In the genomic region with DNA sequence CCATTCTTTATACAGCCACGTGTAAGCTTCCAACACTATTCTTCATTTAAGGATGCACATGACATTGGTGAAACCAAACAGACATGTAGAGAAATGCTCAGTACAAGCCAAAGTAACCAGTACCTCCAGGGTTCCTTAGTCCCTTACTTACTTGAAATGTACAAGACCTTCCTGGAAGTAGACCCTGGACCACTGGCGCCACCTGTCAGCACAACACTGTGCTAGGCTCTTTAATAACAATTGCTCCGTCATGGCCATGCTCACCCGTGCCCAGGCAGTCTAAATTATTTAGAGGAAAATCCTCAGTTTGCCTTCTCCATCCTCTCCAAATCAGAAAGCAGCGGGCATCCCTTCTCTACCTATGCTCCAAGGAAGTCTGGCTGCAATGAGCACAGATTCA, we compare ENCODE assay signal across 16 cellular contexts. TPM values are rescaled to one million over a fixed set of nuclear protein-coding genes. Genes with fewer than 3 reads are reported as not detected.
A peak's percentile ranks its signal among the peaks of the same experiment; 100 is the strongest.
DNase-seq lines count a peak whose midpoint lies in the region; ATAC-seq, FAIRE-seq and TF ChIP-seq lines count a peak whose summit lies in the region.
"Had no signal": no experiment of that assay in that cellular context is flagged by ENCODE, and none has a peak within 500 bp of the region (broad histone marks: within the 10 kb centered on the region; RNA-seq: fewer than 3 reads in every experiment).

No MANE protein-coding gene starts in this region.

- H3K27me3 ChIP-seq in HepG2 (ENCODE audit: control insufficient read depth in 1 of 2, insufficient read depth in 2 of 2, low read length in 2 of 2), result no peaks in the 10 kb centered on the region
- no peaks in the 10 kb centered on the region for H3K27me3 ChIP-seq in esophagus squamous epithelium
- H3K27me3 ChIP-seq: cardiac muscle cell had no signal

- peak; percentile 45 for DNase-seq in activated naive CD4-positive, alpha-beta T cell treated with anti-CD3 and anti-CD28 coated beads, Interleukin-2, amount 50 U/mL, for 16 hours
- no peak for DNase-seq in activated naive CD4-positive, alpha-beta T cell treated with anti-CD3 and anti-CD28 coated beads, Interleukin-2, amount 10 ng/mL, durations not matched to agents 7 days and 5 days
- DNase-seq in activated CD8-positive, alpha-beta T cell treated with anti-CD3 and anti-CD28 coated beads for 36 hours, result peak; percentile 65
- DNase-seq in HepG2 (ENCODE audit: low spot score), result no peak
- DNase-seq in DMS 273 (lab: John Stamatoyannopoulos, UW; ENCODE audit: unreplicated experiment), result no peak
- DNase-seq in mucosa of descending colon, result no peak
- no peak for DNase-seq in esophagus squamous epithelium (lab: John Stamatoyannopoulos, UW)
- DNase-seq in T-cell, result no peak
- DNase-seq: midbrain, NCI-H1436, NCI-H345, SK-N-SH had no signal

- H3K36me3 ChIP-seq in HepG2 (replicated peaks in 1 of 2; ENCODE audit: control insufficient read depth in 1 of 2, insufficient read depth in 2 of 2, low read length in 2 of 2), result peaks cover 0 to 6% of the 10 kb centered on the region in 2 experiments; a peak in 3 of 5 replicates
- H3K36me3 ChIP-seq in mucosa of descending colon (ENCODE audit: low read depth), result no peaks in the 10 kb centered on the region
- H3K36me3 ChIP-seq in esophagus squamous epithelium, result no peaks in the 10 kb centered on the region
- H3K36me3 ChIP-seq: cardiac muscle cell had no signal

- intact Hi-C loops in activated CD8-positive, alpha-beta T cell treated with anti-CD3 and anti-CD28 coated beads for 36 hours (cut with micrococcal nuclease), result no loop called here
- intact Hi-C loops in HepG2 (cut with micrococcal nuclease; ENCODE audit: unreplicated experiment) (no loop called here), mucosa of descending colon (cut with DNase I, micrococcal nuclease) (no loop called here), esophagus squamous epithelium (cut with DNase I) (no loop called here)

- BruUV-seq in HepG2 (replicated peaks; lab: Mats Ljungman, UMichigan), result no TSS peak

- H3K4me3 Mint-ChIP-seq in activated naive CD4-positive, alpha-beta T cell treated with anti-CD3 and anti-CD28 coated beads, Interleukin-2, amount 10 ng/mL, durations not matched to agents 7 days and 5 days, result no peak overlapping the region
- no peak overlapping the region for H3K4me3 Mint-ChIP-seq in activated CD8-positive, alpha-beta T cell treated with anti-CD3 and anti-CD28 coated beads for 36 hours
- no peak overlapping the region for H3K4me3 Mint-ChIP-seq in T-cell
- H3K4me3 Mint-ChIP-seq: activated naive CD4-positive, alpha-beta T cell treated with anti-CD3 and anti-CD28 coated beads, Interleukin-2, amount 50 U/mL, for 24 hours; stimulated activated naive CD8-positive, alpha-beta T cell treated with anti-CD3 and anti-CD28 coated beads, Interleukin-15, Interleukin-2, amounts not matched to agents 100 ng/mL and 50 ng/mL, for 24 hours had no signal

- POLR2A ChIA-PET in activated CD8-positive, alpha-beta T cell treated with anti-CD3 and anti-CD28 coated beads for 36 hours (lab: Charles Lee), result interaction anchor here (1.2 to 1.4 kb wide), 2 partner anchors 9 to 14 kb away, joined by 3 read pairs; no protein-coding TSS in a partner anchor
- POLR2A ChIA-PET in HepG2 (lab: Yijun Ruan, JAX), result interaction anchor here (1.0 kb wide), 1 partner anchor 52 kb away, joined by 4 read pairs; no protein-coding TSS in a partner anchor
- POLR2A ChIA-PET in T-cell (lab: Charles Lee), result no interaction called here

- H3K4me1 ChIP-seq in HepG2 (ENCODE audit: insufficient read depth, low read length), result peaks cover 50% of the 10 kb centered on the region
- H3K4me1 ChIP-seq in mucosa of descending colon (ENCODE audit: low read depth), result no peaks in the 10 kb centered on the region
- H3K4me1 ChIP-seq in esophagus squamous epithelium, result no peaks in the 10 kb centered on the region

- TF ChIP-seq CTCF in activated CD8-positive, alpha-beta T cell treated with anti-CD3 and anti-CD28 coated beads for 36 hours (IDR thresholded peaks at IDR 0.05), result peak; percentile 22
- peak; percentile 57 for TF ChIP-seq CTCF in HepG2 (CRISPR knock-in tag; IDR thresholded peaks at IDR 0.05)
- no peak for TF ChIP-seq CTCF in mucosa of descending colon (IDR thresholded peaks at IDR 0.05)
- TF ChIP-seq CTCF in esophagus squamous epithelium (IDR thresholded peaks at IDR 0.05), result no peak

- H3K27ac Mint-ChIP-seq in activated naive CD4-positive, alpha-beta T cell treated with anti-CD3 and anti-CD28 coated beads, Interleukin-2, amount 10 ng/mL, durations not matched to agents 7 days and 5 days, result no peak overlapping the region
- H3K27ac Mint-ChIP-seq in activated CD8-positive, alpha-beta T cell treated with anti-CD3 and anti-CD28 coated beads for 36 hours, result no peak overlapping the region
- H3K27ac Mint-ChIP-seq in T-cell, result no peak overlapping the region
- H3K27ac Mint-ChIP-seq: activated naive CD4-positive, alpha-beta T cell treated with anti-CD3 and anti-CD28 coated beads, Interleukin-2, amount 50 U/mL, for 24 hours; stimulated activated naive CD8-positive, alpha-beta T cell treated with anti-CD3 and anti-CD28 coated beads, Interleukin-15, Interleukin-2, amounts not matched to agents 100 ng/mL and 50 ng/mL, for 24 hours had no signal

- ATAC-seq in activated CD8-positive, alpha-beta T cell treated with anti-CD3 and anti-CD28 coated beads for 36 hours, result peak; percentile 47
- ATAC-seq in HepG2 (no peak), mucosa of descending colon (no peak), T-cell (replicated peaks in 1 of 4) (no peak)

- TF ChIP-seq POLR2A in HepG2 (IDR thresholded peaks at IDR 0.05; ENCODE audit: insufficient read depth in 1 of 2, low read depth in 2 of 2, low read length in 2 of 2) (no peak), esophagus squamous epithelium (IDR thresholded peaks at IDR 0.05) (no peak)

- H3K9ac ChIP-seq in HepG2 (ENCODE audit: insufficient read depth, low read depth, low read length), result no peak overlapping the region
- H3K9ac ChIP-seq: SK-N-SH had no signal

- H3K4me2 ChIP-seq in HepG2 (ENCODE audit: low read depth, low read length), result no peak overlapping the region
- H3K4me2 ChIP-seq: SK-N-SH had no signal

- H3K27me3 Mint-ChIP-seq in activated naive CD4-positive, alpha-beta T cell treated with anti-CD3 and anti-CD28 coated beads, Interleukin-2, amount 10 ng/mL, durations not matched to agents 7 days and 5 days, result no peaks in the 10 kb centered on the region
- no peaks in the 10 kb centered on the region for H3K27me3 Mint-ChIP-seq in activated CD8-positive, alpha-beta T cell treated with anti-CD3 and anti-CD28 coated beads for 36 hours
- H3K27me3 Mint-ChIP-seq in T-cell, result no peaks in the 10 kb centered on the region
- H3K27me3 Mint-ChIP-seq: activated naive CD4-positive, alpha-beta T cell treated with anti-CD3 and anti-CD28 coated beads, Interleukin-2, amount 50 U/mL, for 24 hours; stimulated activated naive CD8-positive, alpha-beta T cell treated with anti-CD3 and anti-CD28 coated beads, Interleukin-15, Interleukin-2, amounts not matched to agents 100 ng/mL and 50 ng/mL, for 24 hours had no signal

- no peaks in the 10 kb centered on the region for H3K9me3 Mint-ChIP-seq in activated naive CD4-positive, alpha-beta T cell treated with anti-CD3 and anti-CD28 coated beads, Interleukin-2, amount 10 ng/mL, durations not matched to agents 7 days and 5 days
- H3K9me3 Mint-ChIP-seq in activated CD8-positive, alpha-beta T cell treated with anti-CD3 and anti-CD28 coated beads for 36 hours, result no peaks in the 10 kb centered on the region
- H3K9me3 Mint-ChIP-seq in T-cell, result peaks cover 0 to 4% (median 0%) of the 10 kb centered on the region in 3 donors
- H3K9me3 Mint-ChIP-seq: activated naive CD4-positive, alpha-beta T cell treated with anti-CD3 and anti-CD28 coated beads, Interleukin-2, amount 50 U/mL, for 24 hours; stimulated activated naive CD8-positive, alpha-beta T cell treated with anti-CD3 and anti-CD28 coated beads, Interleukin-15, Interleukin-2, amounts not matched to agents 100 ng/mL and 50 ng/mL, for 24 hours had no signal

- H3K27ac ChIP-seq in HepG2 (ENCODE audit: extremely low read length, insufficient read depth, low read length) (no peak overlapping the region), esophagus squamous epithelium (no peak overlapping the region)
- H3K27ac ChIP-seq: cardiac muscle cell had no signal

- H2AFZ ChIP-seq in HepG2 (ENCODE audit: low read length), result no peak overlapping the region

- CTCF ChIA-PET in activated naive CD4-positive, alpha-beta T cell treated with anti-CD3 and anti-CD28 coated beads, Interleukin-2, amount 10 ng/mL, durations not matched to agents 7 days and 5 days (lab: Charles Lee), result interaction anchor here (0.5 to 1.5 kb wide), 5 partner anchors 18 to 1980 kb away, joined by 3 to 4 read pairs (median 3); no protein-coding TSS in a partner anchor
- CTCF ChIA-PET in activated CD8-positive, alpha-beta T cell treated with anti-CD3 and anti-CD28 coated beads for 36 hours (lab: Charles Lee), result interaction anchor here (0.8 to 2.4 kb wide), 10 partner anchors 10 to 674 kb away, joined by 3 to 11 read pairs (median 4); no protein-coding TSS in a partner anchor
- CTCF ChIA-PET in HepG2 (lab: Yijun Ruan, JAX; ENCODE audit: low intra/inter-chr PET ratio, low total read pairs) (no interaction called here), T-cell (lab: Charles Lee) (interaction anchor here in 1 of 2 donors (0.9 kb wide), 1 partner anchor 9 kb away, joined by 5 read pairs; no protein-coding TSS in a partner anchor)

- TF ChIP-seq RAD21 in HepG2 (CRISPR knock-in tag; IDR thresholded peaks at IDR 0.05), result no peak

- H3K36me3 Mint-ChIP-seq in activated naive CD4-positive, alpha-beta T cell treated with anti-CD3 and anti-CD28 coated beads, Interleukin-2, amount 10 ng/mL, durations not matched to agents 7 days and 5 days, result no peaks in the 10 kb centered on the region
- peaks cover 10% of the 10 kb centered on the region for H3K36me3 Mint-ChIP-seq in activated CD8-positive, alpha-beta T cell treated with anti-CD3 and anti-CD28 coated beads for 36 hours (ENCODE audit: low read depth)
- no peaks in the 10 kb centered on the region for H3K36me3 Mint-ChIP-seq in T-cell

- H3K4me3 ChIP-seq in HepG2 (replicated peaks in 1 of 3; ENCODE audit: insufficient read depth in 1 of 3, low read depth in 2 of 3, low read length in 3 of 3), result no peak overlapping the region
- H3K4me3 ChIP-seq in mucosa of descending colon, result no peak overlapping the region
- no peak overlapping the region for H3K4me3 ChIP-seq in esophagus squamous epithelium
- H3K4me3 ChIP-seq: cardiac muscle cell had no signal

- no peaks in the 10 kb centered on the region for H3K4me1 Mint-ChIP-seq in activated naive CD4-positive, alpha-beta T cell treated with anti-CD3 and anti-CD28 coated beads, Interleukin-2, amount 10 ng/mL, durations not matched to agents 7 days and 5 days
- H3K4me1 Mint-ChIP-seq in activated CD8-positive, alpha-beta T cell treated with anti-CD3 and anti-CD28 coated beads for 36 hours (ENCODE audit: low read depth), result peaks cover 6% of the 10 kb centered on the region
- peaks cover 0 to 7% (median 2%) of the 10 kb centered on the region in 3 donors for H3K4me1 Mint-ChIP-seq in T-cell

- H4K20me1 ChIP-seq in HepG2 (ENCODE audit: insufficient read depth, low read length), result no peaks in the 10 kb centered on the region

- FAIRE-seq in HepG2 (lab: Jason Lieb, UNC), result no peak
- FAIRE-seq: G401.6 had no signal

- TF ChIP-seq EP300 in HepG2 (IDR thresholded peaks at IDR 0.05; ENCODE audit: low read depth in 2 of 2, low read length in 2 of 2) (no peak), HepG2 (CRISPR knock-in tag; IDR thresholded peaks at IDR 0.05; ENCODE audit: borderline replicate concordance) (no peak)

- peaks cover 6% of the 10 kb centered on the region for H3K79me2 ChIP-seq in HepG2 (ENCODE audit: insufficient read depth, low read length)

- 93% methylated on average over 5 of the region's 5 CpGs for WGBS in HepG2 (ENCODE audit: low lambda C conversion rate)
- WGBS in esophagus squamous epithelium, 2 donors, result 80 to 92% methylated on average over 3 to 4 of the region's 5 CpGs

- in situ Hi-C loops in HepG2 (cut with HindIII; ENCODE audit: extremely low pct_ligation_motif_present, low pct_unique_long_range_greater_than_20kb), result no loop called here

- H3K9me3 ChIP-seq in HepG2 (ENCODE audit: low read length) (no peaks in the 10 kb centered on the region), mucosa of descending colon (no peaks in the 10 kb centered on the region), esophagus squamous epithelium (no peaks in the 10 kb centered on the region)
- H3K9me3 ChIP-seq: SK-N-SH had no signal

RNA-seq across cellular contexts. Expression of gene ADGRA3, which starts 52.7 kb away (rescaled TPM):
- total RNA-seq in activated CD8-positive, alpha-beta T cell treated with anti-CD3 and anti-CD28 coated beads for 36 hours, result 10 to 100 TPM; 12.9 to 13.2 TPM
- 29.6 and 40.8 TPM in 2 replicates for total RNA-seq in HepG2 (2016; rRNA removed; fragmentation: Illumina TruSeq; extraction: Trizol)
- total RNA-seq in HepG2 (2016; cell fraction: cytosol; rRNA removed; fragmentation: Illumina TruSeq; extraction: Trizol; ENCODE audit: low read depth), result 22.0 and 26.3 TPM in 2 replicates
- 28.7 and 37.1 TPM in 2 replicates for total RNA-seq in HepG2 (2016; cell fraction: insoluble cytoplasmic fraction; rRNA removed; fragmentation: Illumina TruSeq; extraction: Trizol)
- total RNA-seq in HepG2 (2016; cell fraction: membrane; rRNA removed; fragmentation: Illumina TruSeq; extraction: Trizol), result 28.2 and 31.1 TPM in 2 replicates
- 90.9 and 93.4 TPM in 2 replicates for total RNA-seq in HepG2 (2016; cell fraction: nucleus; rRNA removed; fragmentation: Illumina TruSeq; extraction: Trizol)
- 32.2 and 34.8 TPM in 2 replicates for polyA plus RNA-seq in HepG2 (2011; rRNA removed)
- polyA plus RNA-seq in HepG2 (2011; cell fraction: cytosol; rRNA removed), result 17.7 and 29.2 TPM in 2 replicates
- polyA plus RNA-seq in HepG2 (2011; cell fraction: nucleus; rRNA removed), result 41.4 and 54.6 TPM in 2 replicates
- 38.8 and 45.2 TPM in 2 replicates for polyA plus RNA-seq in HepG2 (2012)
- polyA plus RNA-seq in HepG2 (2016; cell fraction: cytosol; fragmentation: Illumina TruSeq; extraction: Trizol; ENCODE audit: low read depth), result 4.8 TPM in 2 replicates
- 26.1 and 28.8 TPM in 2 replicates for polyA plus RNA-seq in HepG2 (2016; cell fraction: insoluble cytoplasmic fraction; fragmentation: Illumina TruSeq; extraction: Trizol; ENCODE audit: low read depth)
- polyA plus RNA-seq in HepG2 (2016; cell fraction: membrane; fragmentation: Illumina TruSeq; extraction: Trizol; ENCODE audit: low read depth), result 13.9 and 15.0 TPM in 2 replicates
- polyA plus RNA-seq in HepG2 (2016; cell fraction: nucleus; fragmentation: Illumina TruSeq; extraction: Trizol; ENCODE audit: insufficient read depth, low read depth), result 95.4 and 101 TPM in 2 replicates
- polyA minus RNA-seq in HepG2 (2011; rRNA and poly(A)+ RNA removed; ENCODE audit: low replicate concordance), result 50.6 and 153 TPM in 2 replicates
- 26.8 and 33.5 TPM in 2 replicates for polyA minus RNA-seq in HepG2 (2011; cell fraction: cytosol; rRNA and poly(A)+ RNA removed)
- polyA minus RNA-seq in HepG2 (2011; cell fraction: nucleus; rRNA and poly(A)+ RNA removed), result 180 and 197 TPM in 2 replicates
- total RNA-seq in mucosa of descending colon, result 100 to 1,000 TPM in 1 of 3 donors, 10 to 100 TPM in 2; 47.0 to 104 (median 73.6) TPM
- 10 to 100 TPM in 2 of 4 donors, 1 to 10 TPM in 2; 5.4 to 20.4 (median 12.9) TPM for total RNA-seq in esophagus squamous epithelium
- total RNA-seq in T-cell, result 1 to 10 TPM in 4 of 5 donors, under 1 TPM in 1; 0.59 to 3.6 (median 1.8) TPM

Comparison
In these comparisons a context has a peak if more than half of its experiments do, and no peak if none do; other contexts are left out.
1. DNase-seq: peak in activated naive CD4-positive, alpha-beta T cell treated with anti-CD3 and anti-CD28 coated beads, Interleukin-2, amount 50 U/mL, for 16 hours (single experiment) and activated CD8-positive, alpha-beta T cell treated with anti-CD3 and anti-CD28 coated beads for 36 hours (single experiment); none in activated naive CD4-positive, alpha-beta T cell treated with anti-CD3 and anti-CD28 coated beads, Interleukin-2, amount 10 ng/mL, durations not matched to agents 7 days and 5 days (single experiment), HepG2 (single experiment), DMS 273 (single experiment), mucosa of descending colon (0 of 3), esophagus squamous epithelium (single experiment) and T-cell (0 of 34).
2. CTCF ChIP-seq: peak in activated CD8-positive, alpha-beta T cell treated with anti-CD3 and anti-CD28 coated beads for 36 hours (single experiment) and HepG2 (single experiment); none in mucosa of descending colon (single experiment) and esophagus squamous epithelium (0 of 6).
3. POLR2A ChIA-PET loops: an anchor here in activated CD8-positive, alpha-beta T cell treated with anti-CD3 and anti-CD28 coated beads for 36 hours (1.2 to 1.4 kb wide) and HepG2 (1.0 kb wide); none called in T-cell.